18 cellular contexts compared by ENCODE assay signal in the genomic region with DNA sequence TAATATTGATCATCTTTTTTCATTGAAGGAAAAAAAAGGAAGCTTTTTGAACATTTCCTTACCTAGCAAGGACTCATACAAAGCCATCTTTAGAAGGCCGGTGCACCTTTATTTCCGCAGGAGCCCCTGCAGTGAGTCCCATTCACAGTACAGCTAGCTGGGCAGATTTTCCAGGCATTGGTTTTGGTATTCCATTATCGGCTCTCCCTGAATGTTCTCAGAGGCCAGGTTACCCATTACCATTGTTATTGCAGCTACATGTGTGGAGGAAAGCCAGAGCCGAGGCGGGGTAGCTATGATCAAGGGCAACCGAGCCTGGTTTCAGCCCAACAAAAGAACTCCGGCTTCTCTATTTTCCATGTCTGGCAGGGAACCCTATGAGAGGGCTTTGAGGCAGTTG.
"Had no signal": no experiment of that assay in that cellular context is flagged by ENCODE, and none has a peak within 500 bp of the region (broad histone marks: within the 10 kb centered on the region; RNA-seq: fewer than 3 reads in every experiment).

No MANE protein-coding gene starts in this region.

- H3K9me3 ChIP-seq: ascending aorta had no signal

- H3K27me3 Mint-ChIP-seq: naive thymus-derived CD4-positive, alpha-beta T cell had no signal

- H3K36me3 Mint-ChIP-seq: activated naive CD4-positive, alpha-beta T cell treated with anti-CD3 and anti-CD28 coated beads, Interleukin-2, amount 10 ng/mL, durations not matched to agents 7 days and 5 days; naive thymus-derived CD4-positive, alpha-beta T cell had no signal

- H3K27ac Mint-ChIP-seq: activated naive CD4-positive, alpha-beta T cell treated with anti-CD3 and anti-CD28 coated beads, Interleukin-2, amount 10 ng/mL, durations not matched to agents 7 days and 5 days; naive thymus-derived CD4-positive, alpha-beta T cell; WTC11 had no signal

- H3K4me1 Mint-ChIP-seq: activated naive CD4-positive, alpha-beta T cell treated with anti-CD3 and anti-CD28 coated beads, Interleukin-2, amount 10 ng/mL, durations not matched to agents 7 days and 5 days had no signal

- H3K4me3 ChIP-seq: ascending aorta, skin epidermis had no signal

- H3K27me3 ChIP-seq: ascending aorta had no signal

- H3K9me3 Mint-ChIP-seq: activated naive CD4-positive, alpha-beta T cell treated with anti-CD3 and anti-CD28 coated beads, Interleukin-2, amount 10 ng/mL, durations not matched to agents 7 days and 5 days; naive thymus-derived CD4-positive, alpha-beta T cell had no signal

- H3K4me1 ChIP-seq: ascending aorta had no signal

- H3K4me3 Mint-ChIP-seq: activated naive CD4-positive, alpha-beta T cell treated with anti-CD3 and anti-CD28 coated beads, Interleukin-2, amount 10 ng/mL, durations not matched to agents 7 days and 5 days; naive thymus-derived CD4-positive, alpha-beta T cell; WTC11 had no signal

- ATAC-seq: left cardiac atrium; naive thymus-derived CD4-positive, alpha-beta T cell; WTC11 had no signal

- DNase-seq: activated CD4-positive, alpha-beta T cell treated with anti-CD3 and anti-CD28 coated beads for 4 hours; activated naive CD4-positive, alpha-beta T cell treated with anti-CD3 and anti-CD28 coated beads, Interleukin-2, amount 10 ng/mL, durations not matched to agents 7 days and 5 days; activated T-cell treated with anti-CD3 and anti-CD28 coated beads, Interleukin-2, amount 50 U/mL, for 1 hour; foreskin melanocyte; left cardiac atrium; mammary epithelial cell; naive thymus-derived CD4-positive, alpha-beta T cell; nucleus accumbens; posterior cingulate gyrus; retina; stimulated activated CD4-positive, alpha-beta T cell treated with anti-CD3 and anti-CD28 coated beads, Interleukin-15, amount 100 ng/mL, for 24 hours; stimulated activated CD4-positive, alpha-beta T cell treated with anti-CD3 and anti-CD28 coated beads, Interleukin-4, amount 100 ng/mL, for 24 hours; stimulated activated naive CD4-positive, alpha-beta T cell; T-helper 2 cell; trophoblast cell had no signal

- H3K27ac ChIP-seq: ascending aorta, skin epidermis had no signal
